ENCODE assay signal across 8 cellular contexts in genomic region chr6:7243188-7243942, GRCh38.
DNase-seq lines count a peak whose midpoint lies in the region; ATAC-seq, FAIRE-seq and TF ChIP-seq lines count a peak whose summit lies in the region.

No MANE protein-coding gene starts in this region.

- peak overlapping the region in 3 of 4 donors; percentile 62 to 93 (median 88) for H3K27ac ChIP-seq in pancreas

- H3K27me3 ChIP-seq in NT2/D1 (ENCODE audit: insufficient read depth, insufficient read length) (no peaks in the 10 kb centered on the region), pancreas (no peaks in the 10 kb centered on the region)

- ATAC-seq in pancreas = peak in 3 of 4 donors; percentile 40 to 62 (median 48)
- no peak for ATAC-seq in GM19452 (IDR thresholded peaks at IDR 0.05; ENCODE audit: unreplicated experiment)

- H3K9ac ChIP-seq in NT2/D1 (ENCODE audit: insufficient read length, low read depth) = peak overlapping the region; percentile 23

- peaks cover 49% of the 10 kb centered on the region for H3K36me3 ChIP-seq in NT2/D1 (ENCODE audit: insufficient read depth, insufficient read length, low read length)
- peaks cover 0 to 23% (median 13%) of the 10 kb centered on the region in 3 donors for H3K36me3 ChIP-seq in pancreas

- peak; percentile 73 to 88 (median 86) for TF ChIP-seq CTCF in pancreas (IDR thresholded peaks at IDR 0.05)

- H3K9me3 ChIP-seq in NT2/D1 (ENCODE audit: insufficient read depth, low read length) (no peaks in the 10 kb centered on the region), pancreas (no peaks in the 10 kb centered on the region)

- 5 to 6% methylated on average over 7 of the region's 7 CpGs for WGBS in pancreas, 2 donors

- intact Hi-C loops in pancreas (cut with DNase I) = loop anchor here in 2 of 3 donors (5.0 to 10.0 kb wide), 2 partner anchors 516 to 529 kb away; no protein-coding TSS in a partner anchor

- H3K4me1 ChIP-seq in NT2/D1 (ENCODE audit: insufficient read depth, insufficient read length) = no peaks in the 10 kb centered on the region
- peaks cover 46 to 55% (median 49%) of the 10 kb centered on the region in 3 donors for H3K4me1 ChIP-seq in pancreas

- FAIRE-seq in pancreas (lab: Jason Lieb, UNC) = no peak

- DNase-seq in NCI-H1436 (lab: John Stamatoyannopoulos, UW) = peak; percentile 59
- DNase-seq in NCI-H1436 treated with DMSO at 0.1 percent for 48 hours (lab: John Stamatoyannopoulos, UW) = no peak
- DNase-seq in HT1080 (ENCODE audit: low read depth) = peak; percentile 42
- peak; percentile 39 for DNase-seq in NT2/D1 (ENCODE audit: low read depth, low spot score)
- DNase-seq in activated naive CD4-positive, alpha-beta T cell treated with Interleukin-2 at 50 U/mL for 16 hours = peak; percentile 37
- peak; percentile 73 for DNase-seq in germinal center (ENCODE audit: low spot score)
- peak in 1 of 6 donors; percentile 65 for DNase-seq in pancreas

- H3K4me3 ChIP-seq in NT2/D1 (ENCODE audit: insufficient read length, low read depth) (no peak overlapping the region), pancreas (no peak overlapping the region)
